Comparison of ENCODE assay signal across 22 cellular contexts in the genomic region with DNA sequence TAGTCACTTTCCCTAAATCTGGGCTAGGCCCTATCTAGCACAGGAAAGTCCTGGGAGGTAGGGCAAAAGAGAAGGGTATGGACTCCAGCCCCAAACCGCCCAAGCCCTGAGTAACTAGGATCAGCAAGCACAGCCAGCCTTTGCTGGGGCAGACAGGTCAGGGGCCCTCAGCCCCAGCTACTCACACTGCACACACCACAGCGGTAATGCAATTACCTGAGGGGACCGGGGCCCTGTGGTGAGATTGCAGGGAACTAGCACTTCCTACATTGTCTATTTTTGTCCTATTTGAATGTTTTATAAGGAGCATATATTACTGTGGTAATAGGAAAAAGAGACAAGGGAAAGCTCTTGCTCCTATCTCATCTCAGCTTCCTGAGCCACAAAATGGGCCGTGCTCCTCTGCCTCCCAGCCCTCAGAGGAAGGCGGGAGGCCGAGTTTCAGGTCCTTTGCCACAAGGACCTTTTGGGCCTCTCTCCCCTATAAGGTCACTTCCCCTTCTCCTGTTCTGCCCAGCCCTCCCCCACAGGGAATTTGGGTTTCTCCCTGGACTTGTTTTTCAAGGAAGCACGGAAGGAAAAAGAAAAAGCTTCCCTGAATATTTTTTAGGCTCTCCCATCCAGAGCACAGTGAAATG. TPM values are rescaled to one million over a fixed set of nuclear protein-coding genes. Genes with fewer than 3 reads are reported as not detected.
DNase-seq lines count a peak whose midpoint lies in the region; ATAC-seq, FAIRE-seq and TF ChIP-seq lines count a peak whose summit lies in the region.
"Had no signal": no experiment of that assay in that cellular context is flagged by ENCODE, and none has a peak within 500 bp of the region (broad histone marks: within the 10 kb centered on the region; RNA-seq: fewer than 3 reads in every experiment).

No MANE protein-coding gene starts in this region.

- H3K27ac Mint-ChIP-seq in nephron progenitor cell: peak overlapping the region; percentile 44
- H3K27ac Mint-ChIP-seq: CD8-positive, alpha-beta T cell had no signal

- H3K27ac ChIP-seq in BLaER1 treated with 17β-estradiol and CSF1 and Interleukin-3, amounts not matched to agents 10 nM and 100 nM: no peak overlapping the region
- H3K27ac ChIP-seq in K562 (ENCODE audit: extremely low read depth, low read depth, low read length) (no peak overlapping the region), suprapubic skin (no peak overlapping the region), GM23248 (no peak overlapping the region)
- H3K27ac ChIP-seq: ovary, transverse colon had no signal

- H2AFZ ChIP-seq in Loucy (ENCODE audit: low read length): no peak overlapping the region
- H2AFZ ChIP-seq in K562 (ENCODE audit: low read depth, low read length): no peak overlapping the region
- no peak overlapping the region for H2AFZ ChIP-seq in GM23248

- POLR2A ChIA-PET in K562 (lab: Yijun Ruan, JAX): interaction anchor here (0.7 to 1.5 kb wide), 3 partner anchors 8 to 124 kb away, joined by 3 to 4 read pairs (median 4); no protein-coding TSS in a partner anchor

- H3K9me2 ChIP-seq in Loucy (replicated peaks; ENCODE audit: low read depth, low read length) (no peaks in the 10 kb centered on the region), GM23248 (ENCODE audit: insufficient read depth) (no peaks in the 10 kb centered on the region)

- peak overlapping the region in 3 of 11 experiments; percentile 4 to 34 (median 29); a peak in 2 of 22 replicates for H3K9ac ChIP-seq in BLaER1 treated with 17β-estradiol and CSF1 and Interleukin-3, amounts not matched to agents 10 nM and 100 nM
- H3K9ac ChIP-seq in Loucy (ENCODE audit: low read depth, low read length, poor library complexity, severe bottlenecking) (peak overlapping the region; percentile 32), K562 (ENCODE audit: insufficient read depth in 1 of 2, low read depth in 2 of 2, low read length in 2 of 2) (peak overlapping the region in 1 of 2 experiments; percentile 44; a peak in 1 of 4 replicates), GM23248 (no peak overlapping the region)

- H3K27me3 ChIP-seq in BLaER1 treated with 17β-estradiol and CSF1 and Interleukin-3, amounts not matched to agents 10 nM and 100 nM: no peaks in the 10 kb centered on the region
- H3K27me3 ChIP-seq in Loucy (ENCODE audit: insufficient read depth, low read length, poor library complexity, severe bottlenecking) (no peaks in the 10 kb centered on the region), K562 (ENCODE audit: control insufficient read depth in 2 of 2, insufficient read depth in 2 of 2, low read length in 2 of 2) (no peaks in the 10 kb centered on the region), suprapubic skin (no peaks in the 10 kb centered on the region), GM23248 (replicated peaks; ENCODE audit: insufficient read depth) (no peaks in the 10 kb centered on the region)
- H3K27me3 ChIP-seq: ovary, transverse colon had no signal

- intact Hi-C loops in K562 (cut with micrococcal nuclease): no loop called here

- H3K79me2 ChIP-seq in Loucy (ENCODE audit: insufficient read depth, low read length) (no peaks in the 10 kb centered on the region), K562 (ENCODE audit: control insufficient read depth, insufficient read depth, low read length) (no peaks in the 10 kb centered on the region), GM23248 (ENCODE audit: insufficient read depth) (peaks cover 95% of the 10 kb centered on the region)

- no peaks in the 10 kb centered on the region for H3K9me3 ChIP-seq in BLaER1 treated with 17β-estradiol and CSF1 and Interleukin-3, amounts not matched to agents 10 nM and 100 nM (replicated peaks in 1 of 11)
- H3K9me3 ChIP-seq in Loucy (ENCODE audit: insufficient read depth, low read depth, low read length): no peaks in the 10 kb centered on the region
- H3K9me3 ChIP-seq in K562 (replicated peaks; ENCODE audit: control insufficient read depth, insufficient read depth, low read depth, low read length): no peaks in the 10 kb centered on the region
- no peaks in the 10 kb centered on the region for H3K9me3 ChIP-seq in suprapubic skin
- H3K9me3 ChIP-seq in GM23248 (ENCODE audit: low read depth): no peaks in the 10 kb centered on the region
- H3K9me3 ChIP-seq: HAP-1, ovary, transverse colon had no signal

- peaks cover 44% of the 10 kb centered on the region for H3K4me1 Mint-ChIP-seq in nephron progenitor cell
- H3K4me1 Mint-ChIP-seq: naive B cell had no signal

- peaks cover 4% of the 10 kb centered on the region for H3K27me3 Mint-ChIP-seq in nephron progenitor cell (ENCODE audit: low read depth, poor library complexity)
- H3K27me3 Mint-ChIP-seq: naive B cell had no signal

- peak overlapping the region; percentile 49 to 71 (median 69) for H3K4me2 ChIP-seq in BLaER1 treated with 17β-estradiol and CSF1 and Interleukin-3, amounts not matched to agents 10 nM and 100 nM
- H3K4me2 ChIP-seq in Loucy (ENCODE audit: low read depth, low read length, poor library complexity, severe bottlenecking): no peak overlapping the region
- no peak overlapping the region for H3K4me2 ChIP-seq in K562 (ENCODE audit: insufficient read depth, low read length)
- no peak overlapping the region for H3K4me2 ChIP-seq in GM23248 (ENCODE audit: unreplicated experiment)

- DNase-seq in K562 (ENCODE audit: extremely low read depth in 1 of 4, low spot score in 3 of 4) (no peak), nephron progenitor cell (no peak), suprapubic skin (ENCODE audit: low spot score in 2 of 2) (no peak), GM23248 (no peak), ACHN (no peak)
- DNase-seq in activated effector memory CD4-positive, alpha-beta T cell treated with anti-CD3 and anti-CD28 coated beads, Interleukin-2, amount 50 U/mL, for 16 hours: no peak
- DNase-seq: activated CD4-positive, alpha-beta T cell treated with anti-CD3 and anti-CD28 coated beads, Interleukin-2, amount 50 U/mL, for 4 hours; activated CD8-positive, alpha-beta memory T cell treated with anti-CD3 and anti-CD28 coated beads, Interleukin-2, amount 50 U/mL, for 48 hours; activated gamma-delta T cell; CD8-positive, alpha-beta T cell; dermis blood vessel endothelial cell; DMS79 treated with DMSO at 0.1 percent for 48 hours; naive B cell; NCI-H2107; NCI-H510A treated with DMSO at 0.1 percent for 48 hours; ovary; stimulated activated CD4-positive, alpha-beta T cell treated with anti-CD3 and anti-CD28 coated beads, Interleukin-2, amount 100 ng/mL, for 24 hours; stimulated activated naive CD8-positive, alpha-beta T cell treated with anti-CD3 and anti-CD28 coated beads, Interleukin-15, Interleukin-2, amounts not matched to agents 100 U/mL and 50 U/mL, for 24 hours; transverse colon had no signal

- ATAC-seq in K562: peak; percentile 51; the same call in 2 of the 3 replicates
- ATAC-seq: CD8-positive, alpha-beta T cell; stimulated activated naive CD8-positive, alpha-beta T cell treated with anti-CD3 and anti-CD28 coated beads, Interleukin-15, Interleukin-2, amounts not matched to agents 100 U/mL and 50 U/mL, for 24 hours had no signal

- H3K4me3 ChIP-seq in BLaER1 treated with 17β-estradiol and CSF1 and Interleukin-3, amounts not matched to agents 10 nM and 100 nM: no peak overlapping the region
- no peak overlapping the region for H3K4me3 ChIP-seq in Loucy (ENCODE audit: low read length, poor library complexity, severe bottlenecking)
- no peak overlapping the region for H3K4me3 ChIP-seq in K562
- no peak overlapping the region for H3K4me3 ChIP-seq in suprapubic skin
- no peak overlapping the region for H3K4me3 ChIP-seq in GM23248
- H3K4me3 ChIP-seq: HAP-1, ovary, transverse colon had no signal

- no peaks in the 10 kb centered on the region for H3K9me3 Mint-ChIP-seq in nephron progenitor cell
- H3K9me3 Mint-ChIP-seq: CD8-positive, alpha-beta T cell; naive B cell had no signal

- CTCF ChIA-PET in K562 (lab: Yijun Ruan, JAX; ENCODE audit: low intra/inter-chr PET ratio): no interaction called here

- no TSS peak for BruUV-seq in K562 (replicated peaks; lab: Mats Ljungman, UMichigan)

- no peak overlapping the region for H3K4me3 Mint-ChIP-seq in nephron progenitor cell
- H3K4me3 Mint-ChIP-seq: CD8-positive, alpha-beta T cell; naive B cell had no signal

- in situ Hi-C loops in K562 (cut with MboI) (loop anchor here (5.0 kb wide), 1 partner anchor 65 kb away; no protein-coding TSS in a partner anchor), GM23248 (cut with MboI) (no loop called here), ACHN (cut with HindIII; ENCODE audit: low pct_ligation_motif_present, low pct_unique_long_range_greater_than_20kb, low sequenced_read_pairs) (no loop called here)

- TF ChIP-seq POLR2A in K562 (conservative IDR thresholded peaks at IDR 0.05) (no peak), suprapubic skin (IDR thresholded peaks at IDR 0.05) (no peak)

- no peak for FAIRE-seq in K562 (lab: Jason Lieb, UNC)

- H4K20me1 ChIP-seq in BLaER1 treated with 17β-estradiol and CSF1 and Interleukin-3, amounts not matched to agents 10 nM and 100 nM: peaks cover 30 to 100% (median 81%) of the 10 kb centered on the region in 11 experiments; a peak in 20 of 22 replicates
- H4K20me1 ChIP-seq in Loucy (ENCODE audit: insufficient read depth, low read length, poor library complexity, severe bottlenecking) (no peaks in the 10 kb centered on the region), K562 (replicated peaks; ENCODE audit: control insufficient read depth, insufficient read depth, low read length) (peaks cover 35% of the 10 kb centered on the region), GM23248 (ENCODE audit: insufficient read depth) (peaks cover 21% of the 10 kb centered on the region)

- H3F3A ChIP-seq in Loucy (ENCODE audit: low read depth) (no peaks in the 10 kb centered on the region), GM23248 (ENCODE audit: insufficient read depth) (peaks cover 23% of the 10 kb centered on the region)

- TF ChIP-seq CTCF in Loucy (conservative IDR thresholded peaks at IDR 0.05; ENCODE audit: low read length) (no peak), K562 (IDR thresholded peaks at IDR 0.05 in 2 of 3, conservative IDR thresholded peaks at IDR 0.05 in 1 of 3; ENCODE audit: insufficient read depth in 2 of 3, low read depth in 1 of 3, low read length in 3 of 3) (no peak), nephron progenitor cell (IDR thresholded peaks at IDR 0.05) (no peak), suprapubic skin (IDR thresholded peaks at IDR 0.05) (no peak)

- H3K36me3 Mint-ChIP-seq in nephron progenitor cell (ENCODE audit: low read depth): no peaks in the 10 kb centered on the region
- H3K36me3 Mint-ChIP-seq: naive B cell had no signal

- H3K9me1 ChIP-seq in K562 (ENCODE audit: control insufficient read depth, insufficient read depth, low read length): no peaks in the 10 kb centered on the region

- 10% methylated on average over 7 of the region's 7 CpGs for WGBS in K562 (ENCODE audit: insufficient coverage, low coverage, missing lambda C conversion rate)
- WGBS in suprapubic skin: 61% methylated on average over 7 of the region's 7 CpGs
- WGBS in GM23248 (ENCODE audit: low coverage in 1 of 2, low lambda C conversion rate in 2 of 2, missing lambda C conversion rate in 2 of 2), 2 experiments: 90 to 93% methylated on average over 7 of the region's 7 CpGs

- TF ChIP-seq EP300 in K562 (IDR thresholded peaks at IDR 0.05; ENCODE audit: low read length) (no peak), suprapubic skin (IDR thresholded peaks at IDR 0.05) (no peak)

- H3K36me3 ChIP-seq in BLaER1 treated with 17β-estradiol and CSF1 and Interleukin-3, amounts not matched to agents 10 nM and 100 nM: peaks cover 12 to 27% (median 18%) of the 10 kb centered on the region in 11 experiments; a peak in 20 of 22 replicates
- H3K36me3 ChIP-seq in Loucy (ENCODE audit: insufficient read depth, low read length) (peaks cover 9% of the 10 kb centered on the region; the same call in 1 of the 2 replicates), K562 (ENCODE audit: control insufficient read depth, insufficient read depth, low read length) (peaks cover 6% of the 10 kb centered on the region; the same call in 1 of the 3 replicates), suprapubic skin (peaks cover 17% of the 10 kb centered on the region), GM23248 (ENCODE audit: low read depth) (peaks cover 8% of the 10 kb centered on the region; the same call in 1 of the 2 replicates)
- H3K36me3 ChIP-seq: ovary had no signal

- no peak for TF ChIP-seq RAD21 in K562 (CRISPR knock-in tag; conservative IDR thresholded peaks at IDR 0.05 in 1 of 2, IDR thresholded peaks at IDR 0.05 in 1 of 2)

- H3K4me1 ChIP-seq in BLaER1 treated with 17β-estradiol and CSF1 and Interleukin-3, amounts not matched to agents 10 nM and 100 nM: peaks cover 19 to 30% (median 21%) of the 10 kb centered on the region in 10 experiments
- peaks cover 10% of the 10 kb centered on the region for H3K4me1 ChIP-seq in Loucy (ENCODE audit: insufficient read depth, low read length, poor library complexity, severe bottlenecking)
- peaks cover 0 to 4% of the 10 kb centered on the region in 2 experiments; a peak in 3 of 5 replicates for H3K4me1 ChIP-seq in K562 (replicated peaks in 1 of 2; ENCODE audit: control insufficient read depth in 2 of 2, insufficient read depth in 2 of 2, low read length in 2 of 2)
- peaks cover 26% of the 10 kb centered on the region for H3K4me1 ChIP-seq in suprapubic skin
- peaks cover 32% of the 10 kb centered on the region for H3K4me1 ChIP-seq in GM23248 (ENCODE audit: insufficient read depth)
- H3K4me1 ChIP-seq: HAP-1 had no signal

RNA-seq across cellular contexts. Expression of a gene that starts 20.5 kb away (rescaled TPM):
- 19.7 and 27.7 TPM in 2 replicates for total RNA-seq in K562 (2011; cell fraction: chromatin; rRNA removed; ENCODE audit: low replicate concordance)
- 8.7 and 10.0 TPM in 2 replicates for total RNA-seq in K562 (2011; cell fraction: nucleolus; rRNA removed)
- 11.7 and 15.4 TPM in 2 replicates for total RNA-seq in K562 (2011; cell fraction: nucleoplasm; rRNA removed)
- 5.7 and 7.0 TPM in 2 replicates for total RNA-seq in K562 (2014; rRNA removed)
- total RNA-seq in K562 (2014; rRNA removed; fragmentation: Illumina TruSeq; extraction: Trizol): 6.7 and 6.8 TPM in 2 replicates
- total RNA-seq in K562 (2015; rRNA removed; fragmentation: Illumina TruSeq; extraction: Trizol): 3.4 and 3.7 TPM in 2 replicates
- 8.6 and 9.1 TPM in 2 replicates for total RNA-seq in K562 (2021)
- polyA plus RNA-seq in K562 (2011; rRNA removed): 11.3 and 14.4 TPM in 2 replicates
- polyA plus RNA-seq in K562 (2011; cell fraction: cytosol; rRNA removed): 6.8 and 8.8 TPM in 2 replicates
- 12.0 and 16.7 TPM in 2 replicates for polyA plus RNA-seq in K562 (2011; cell fraction: nucleus; rRNA removed)
- polyA plus RNA-seq in K562 (2012): 5.9 and 6.3 TPM in 2 replicates
- 8.0 and 8.3 TPM in 2 replicates for polyA plus RNA-seq in K562 (2014; fragmentation: Illumina TruSeq; extraction: Trizol)
- polyA plus RNA-seq in K562 (2014; fragmentation: Nextera tagmentation; extraction: Ambion mirVana): 1 to 10 TPM; 1.7 TPM
- polyA plus RNA-seq in K562 (2014; rRNA removed): 5.7 and 6.4 TPM in 2 replicates
- 10.6 and 16.9 TPM in 2 replicates for polyA minus RNA-seq in K562 (2011; rRNA and poly(A)+ RNA removed)
- polyA minus RNA-seq in K562 (2011; cell fraction: cytosol; rRNA and poly(A)+ RNA removed): 5.8 and 8.8 TPM in 2 replicates
- 4.4 and 5.0 TPM in 2 replicates for polyA minus RNA-seq in K562 (2011; cell fraction: nucleus; rRNA and poly(A)+ RNA removed)
- 10 to 100 TPM; 24.9 to 39.5 (median 29.1) TPM for total RNA-seq in suprapubic skin
- total RNA-seq in GM23248 (2014; rRNA removed; shearing (Covaris generic)): 71.9 and 76.6 TPM in 2 replicates
- 34.4 and 35.0 TPM in 2 replicates for polyA plus RNA-seq in GM23248 (2016; fragmentation: Nextera tagmentation; extraction: Ambion mirVana)

RNA-seq across cellular contexts. Expression of a gene that starts 20.8 kb away (rescaled TPM):
- 75.2 and 92.0 TPM in 2 replicates for total RNA-seq in K562 (2011; cell fraction: chromatin; rRNA removed; ENCODE audit: low replicate concordance)
- 41.8 and 49.7 TPM in 2 replicates for total RNA-seq in K562 (2011; cell fraction: nucleolus; rRNA removed)
- total RNA-seq in K562 (2011; cell fraction: nucleoplasm; rRNA removed): 41.6 and 73.8 TPM in 2 replicates
- total RNA-seq in K562 (2014; rRNA removed) (13.8 and 19.9 TPM in 2 replicates), K562 (2014; rRNA removed; fragmentation: Illumina TruSeq; extraction: Trizol) (12.4 and 14.1 TPM in 2 replicates), K562 (2015; rRNA removed; fragmentation: Illumina TruSeq; extraction: Trizol) (18.0 and 19.4 TPM in 2 replicates), K562 (2021) (21.3 and 21.6 TPM in 2 replicates), suprapubic skin (10 to 100 TPM; 11.9 to 25.7 (median 18.8) TPM)
- polyA plus RNA-seq in K562 (2011; rRNA removed) (18.2 and 22.6 TPM in 2 replicates), K562 (2014; fragmentation: Illumina TruSeq; extraction: Trizol) (16.0 and 17.4 TPM in 2 replicates), K562 (2014; fragmentation: Nextera tagmentation; extraction: Ambion mirVana) (10 to 100 TPM in 1 of 2 experiments, 1 to 10 TPM in 1; 8.3 to 13.4 TPM), K562 (2014; rRNA removed) (21.2 and 22.3 TPM in 2 replicates), GM23248 (2016; fragmentation: Nextera tagmentation; extraction: Ambion mirVana) (7.3 and 10.0 TPM in 2 replicates)
- polyA plus RNA-seq in K562 (2011; cell fraction: cytosol; rRNA removed): 19.2 and 31.7 TPM in 2 replicates
- 45.6 and 116 TPM in 2 replicates for polyA plus RNA-seq in K562 (2011; cell fraction: nucleus; rRNA removed)
- polyA plus RNA-seq in K562 (2012): 14.9 and 19.8 TPM in 2 replicates
- 12.5 and 28.7 TPM in 2 replicates for polyA minus RNA-seq in K562 (2011; rRNA and poly(A)+ RNA removed)
- 8.7 TPM in 2 replicates for polyA minus RNA-seq in K562 (2011; cell fraction: cytosol; rRNA and poly(A)+ RNA removed)
- polyA minus RNA-seq in K562 (2011; cell fraction: nucleus; rRNA and poly(A)+ RNA removed): 19.1 and 26.1 TPM in 2 replicates
- total RNA-seq in GM23248 (2014; rRNA removed; shearing (Covaris generic)): 16.4 and 17.1 TPM in 2 replicates

Comparison
In these comparisons a context has a peak if more than half of its experiments do, and no peak if none do; other contexts are left out.
1. H3K4me2 ChIP-seq: peak in BLaER1 treated with 17β-estradiol and CSF1 and Interleukin-3, amounts not matched to agents 10 nM and 100 nM (11 of 11); none in Loucy (single experiment), K562 (single experiment) and GM23248 (single experiment).